ENCODE assay signal across 17 cellular contexts in the genomic region with DNA sequence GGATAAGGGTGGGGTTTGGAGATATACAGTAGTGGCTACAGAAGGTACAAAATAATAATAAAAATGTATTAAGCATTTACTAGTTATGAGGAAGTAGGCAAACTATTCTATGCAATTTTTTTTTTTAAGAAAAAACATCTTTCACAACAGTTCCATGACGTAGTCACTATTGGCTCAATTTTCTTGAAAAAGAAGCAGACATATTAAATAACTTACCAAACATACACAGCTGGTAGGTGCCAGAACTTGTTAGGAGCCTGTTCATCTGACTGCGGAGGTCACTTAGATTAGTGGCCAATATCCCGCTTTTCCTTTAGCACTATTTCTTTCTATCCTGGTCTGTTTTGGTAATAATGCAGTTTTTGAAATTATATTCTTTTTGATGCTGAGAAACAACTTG.
"Had no signal": no experiment of that assay in that cellular context is flagged by ENCODE, and none has a peak within 500 bp of the region (broad histone marks: within the 10 kb centered on the region; RNA-seq: fewer than 3 reads in every experiment).

No MANE protein-coding gene starts in this region.

- H3K27me3 ChIP-seq: cardiac muscle cell, foreskin keratinocyte, hepatocyte, tibial nerve, uterus had no signal

- DNase-seq: activated CD4-positive, alpha-beta T cell treated with anti-CD3 and anti-CD28 coated beads, Interleukin-2, amount 10 ng/mL, durations not matched to agents 24 days and 14 days; activated CD8-positive, alpha-beta T cell treated with anti-CD3 and anti-CD28 coated beads for 36 hours; activated naive CD4-positive, alpha-beta T cell treated with anti-CD3 and anti-CD28 coated beads for 36 hours; activated T-cell treated with anti-CD3 and anti-CD28 coated beads, Interleukin-2, amount 50 U/mL, for 24 hours; anterior cingulate cortex; left cardiac atrium; occipital lobe; stimulated activated CD4-positive, alpha-beta T cell treated with anti-CD3 and anti-CD28 coated beads, Interleukin-15, amount 100 ng/mL, for 24 hours; stimulated activated CD4-positive, alpha-beta T cell treated with anti-CD3 and anti-CD28 coated beads, Interleukin-2, amount 100 ng/mL, for 48 hours; T1000; uterus had no signal

- H2AFZ ChIP-seq: hepatocyte had no signal

- H3K4me1 ChIP-seq: foreskin keratinocyte, uterus had no signal

- H3K27ac ChIP-seq: cardiac muscle cell, foreskin keratinocyte, hepatocyte, skin epidermis, tibial nerve, uterus had no signal

- H3K36me3 ChIP-seq: cardiac muscle cell, tibial nerve, uterus had no signal

- H3K79me2 ChIP-seq: hepatocyte had no signal

- FAIRE-seq: colon had no signal

- H3K4me3 ChIP-seq: cardiac muscle cell, hepatocyte, skin epidermis, tibial nerve, uterus had no signal

- H3K9me3 ChIP-seq: tibial nerve, uterus had no signal

- H3K4me2 ChIP-seq: hepatocyte had no signal
